Comparison of ENCODE assay signal across 8 cellular contexts in genomic region chr3:81490541-81491288, GRCh38.
DNase-seq lines count a peak whose midpoint lies in the region; ATAC-seq, FAIRE-seq and TF ChIP-seq lines count a peak whose summit lies in the region.

No MANE protein-coding gene starts in this region.

- no peak overlapping the region for H3K27ac ChIP-seq in SU-DHL-6 (ENCODE audit: low read depth, low read length)
- H3K27ac ChIP-seq in left ventricle myocardium inferior (replicated peaks) = peak overlapping the region; percentile 36

- peaks cover 26% of the 10 kb centered on the region for H3K4me1 ChIP-seq in left ventricle myocardium inferior

- no peaks in the 10 kb centered on the region for H3K36me3 ChIP-seq in SU-DHL-6 (ENCODE audit: low read length)
- H3K36me3 ChIP-seq in left ventricle myocardium inferior = peaks cover 10% of the 10 kb centered on the region

- peak; percentile 92 for FAIRE-seq in GM12892 (lab: Jason Lieb, UNC)

- no peaks in the 10 kb centered on the region for H3K9me3 ChIP-seq in SU-DHL-6 (ENCODE audit: insufficient read depth, low read length)
- peaks cover 6% of the 10 kb centered on the region for H3K9me3 ChIP-seq in left ventricle myocardium inferior (replicated peaks)

- 0 out of 2 replicates have a peak, but pooled peaks cover 3% of the 10 kb centered on the region for H3F3A ChIP-seq in SU-DHL-6 (ENCODE audit: insufficient read depth)

- no peak overlapping the region for H2AFZ ChIP-seq in SU-DHL-6 (ENCODE audit: low read depth, low read length, severe bottlenecking)

- H3K79me2 ChIP-seq in SU-DHL-6 (ENCODE audit: insufficient read depth, low read length) = no peaks in the 10 kb centered on the region

- H3K4me2 ChIP-seq in SU-DHL-6 (ENCODE audit: low read depth, low read length, poor library complexity, severe bottlenecking) = no peak overlapping the region

- no peak for TF ChIP-seq POLR2A in GM12892 (IDR thresholded peaks at IDR 0.05; ENCODE audit: low read depth, low read length)

- no peaks in the 10 kb centered on the region for H3K9me2 ChIP-seq in SU-DHL-6 (replicated peaks; ENCODE audit: insufficient read depth, low read length)

- intact Hi-C loops in left ventricle myocardium inferior (cut with micrococcal nuclease) = loop anchor here (10.0 kb wide), 1 partner anchor 54 kb away; no protein-coding TSS in a partner anchor

- no peak for DNase-seq in GM12892 (ENCODE audit: insufficient read length)
- peak; percentile 67 for DNase-seq in NCI-H1092 treated with DMSO at 0.1 percent for 48 hours (lab: John Stamatoyannopoulos, UW)
- DNase-seq in activated naive CD8-positive, alpha-beta T cell treated with anti-CD3 and anti-CD28 coated beads, Interleukin-2, amount 50 U/mL, for 16 hours (ENCODE audit: low read depth, low spot score) = peak; percentile 46
- peak; percentile 34 for DNase-seq in left ventricle myocardium inferior
- peak; percentile 70 for DNase-seq in retina
- no peak for DNase-seq in cortex of kidney (lab: John Stamatoyannopoulos, UW)

- H3K4me3 ChIP-seq in SU-DHL-6 (ENCODE audit: insufficient read depth, low read length, poor library complexity, severe bottlenecking) (no peak overlapping the region), left ventricle myocardium inferior (no peak overlapping the region)

- H4K20me1 ChIP-seq in SU-DHL-6 (ENCODE audit: low read depth, low read length) = no peaks in the 10 kb centered on the region

- TF ChIP-seq CTCF in SU-DHL-6 (IDR thresholded peaks at IDR 0.05; ENCODE audit: insufficient read depth, low read length, poor library complexity, severe bottlenecking) = peak; percentile 85
- TF ChIP-seq CTCF in left ventricle myocardium inferior (IDR thresholded peaks at IDR 0.05; ENCODE audit: borderline replicate concordance) = peak; percentile 75

- no peak overlapping the region for H3K9ac ChIP-seq in SU-DHL-6 (ENCODE audit: low read length)

- peak; percentile 93 for ATAC-seq in HG02642 (IDR thresholded peaks at IDR 0.05; ENCODE audit: poor library complexity, unreplicated experiment)

- no peaks in the 10 kb centered on the region for H3K27me3 ChIP-seq in SU-DHL-6 (ENCODE audit: low read length)
- H3K27me3 ChIP-seq in left ventricle myocardium inferior (ENCODE audit: low read depth) = no peaks in the 10 kb centered on the region

Comparison
In these comparisons a context has a peak if more than half of its experiments do, and no peak if none do; other contexts are left out.
1. DNase-seq: peak in NCI-H1092 treated with DMSO at 0.1 percent for 48 hours (single experiment), activated naive CD8-positive, alpha-beta T cell treated with anti-CD3 and anti-CD28 coated beads, Interleukin-2, amount 50 U/mL, for 16 hours (single experiment), left ventricle myocardium inferior (single experiment) and retina (single experiment); none in GM12892 (single experiment) and cortex of kidney (single experiment).